14 cellular contexts compared by ENCODE assay signal in genomic region chr7:104878577-104878976, GRCh38.
A peak's percentile ranks its signal among the peaks of the same experiment; 100 is the strongest.
DNase-seq lines count a peak whose midpoint lies in the region; ATAC-seq and TF ChIP-seq lines count a peak whose summit lies in the region.
"Had no signal": no experiment of that assay in that cellular context is flagged by ENCODE, and none has a peak within 500 bp of the region (broad histone marks: within the 10 kb centered on the region; RNA-seq: fewer than 3 reads in every experiment).

No MANE protein-coding gene starts in this region.

- peaks cover 3% of the 10 kb centered on the region for H3K27me3 Mint-ChIP-seq in activated CD8-positive, alpha-beta memory T cell treated with anti-CD3 and anti-CD28 coated beads, Interleukin-2, amount 10 ng/mL, durations not matched to agents 7 days and 5 days
- no peaks in the 10 kb centered on the region for H3K27me3 Mint-ChIP-seq in activated naive CD8-positive, alpha-beta T cell treated with anti-CD3 and anti-CD28 coated beads, Interleukin-2, amount 10 ng/mL, durations not matched to agents 7 days and 5 days

- H4K20me1 ChIP-seq in mammary epithelial cell (ENCODE audit: insufficient read depth, low read length), result no peaks in the 10 kb centered on the region

- peak overlapping the region; percentile 29 for H3K4me3 Mint-ChIP-seq in activated CD8-positive, alpha-beta memory T cell treated with anti-CD3 and anti-CD28 coated beads, Interleukin-2, amount 10 ng/mL, durations not matched to agents 7 days and 5 days
- peak overlapping the region; percentile 21 for H3K4me3 Mint-ChIP-seq in activated naive CD8-positive, alpha-beta T cell treated with anti-CD3 and anti-CD28 coated beads, Interleukin-2, amount 10 ng/mL, durations not matched to agents 7 days and 5 days

- ATAC-seq in activated CD8-positive, alpha-beta memory T cell treated with anti-CD3 and anti-CD28 coated beads, Interleukin-2, amount 10 ng/mL, durations not matched to agents 7 days and 5 days, result peak; percentile 86
- peak; percentile 84 for ATAC-seq in GM21515 (IDR thresholded peaks at IDR 0.05; ENCODE audit: unreplicated experiment)
- peak; percentile 91 for ATAC-seq in HG03097 (IDR thresholded peaks at IDR 0.05; ENCODE audit: low FRiP score, unreplicated experiment)
- ATAC-seq in activated naive CD8-positive, alpha-beta T cell treated with anti-CD3 and anti-CD28 coated beads, Interleukin-2, amount 10 ng/mL, durations not matched to agents 7 days and 5 days (ENCODE audit: low read depth), result peak; percentile 39
- ATAC-seq: Panc1, pancreas had no signal

- peaks cover 2% of the 10 kb centered on the region for H3K9me3 Mint-ChIP-seq in activated CD8-positive, alpha-beta memory T cell treated with anti-CD3 and anti-CD28 coated beads, Interleukin-2, amount 10 ng/mL, durations not matched to agents 7 days and 5 days (ENCODE audit: low read depth)
- H3K9me3 Mint-ChIP-seq in activated naive CD8-positive, alpha-beta T cell treated with anti-CD3 and anti-CD28 coated beads, Interleukin-2, amount 10 ng/mL, durations not matched to agents 7 days and 5 days, result no peaks in the 10 kb centered on the region

- H3K9me3 ChIP-seq in mammary epithelial cell (replicated peaks; ENCODE audit: insufficient read depth, low read length), result no peaks in the 10 kb centered on the region
- H3K9me3 ChIP-seq: pancreas had no signal

- no peak overlapping the region for H3K27ac ChIP-seq in mammary epithelial cell (ENCODE audit: insufficient read depth, low read depth, low read length)
- H3K27ac ChIP-seq: breast epithelium, HL-60, pancreas had no signal

- H3K4me1 ChIP-seq in mammary epithelial cell (ENCODE audit: insufficient read depth, low read length), result no peaks in the 10 kb centered on the region
- H3K4me1 ChIP-seq: breast epithelium, pancreas had no signal

- in situ Hi-C loops in mammary epithelial cell (cut with MboI; ENCODE audit: low sequenced_read_pairs in 2 of 2), result no loop called here

- intact Hi-C loops in mammary epithelial cell (cut with micrococcal nuclease), result no loop called here

- POLR2A ChIA-PET in activated naive CD8-positive, alpha-beta T cell treated with anti-CD3 and anti-CD28 coated beads, Interleukin-2, amount 10 ng/mL, durations not matched to agents 7 days and 5 days (lab: Charles Lee), result no interaction called here

- no peaks in the 10 kb centered on the region for H3K27me3 ChIP-seq in mammary epithelial cell (ENCODE audit: insufficient read depth, low read length)
- H3K27me3 ChIP-seq: breast epithelium, pancreas had no signal

- DNase-seq in activated CD8-positive, alpha-beta memory T cell treated with anti-CD3 and anti-CD28 coated beads, Interleukin-2, amount 10 ng/mL, durations not matched to agents 7 days and 5 days, result no peak
- DNase-seq in activated CD8-positive, alpha-beta memory T cell treated with anti-CD3 and anti-CD28 coated beads, Interleukin-2, amount 50 U/mL, for 48 hours, result no peak
- no peak for DNase-seq in activated naive CD8-positive, alpha-beta T cell treated with anti-CD3 and anti-CD28 coated beads, Interleukin-2, amount 10 ng/mL, durations not matched to agents 7 days and 5 days
- DNase-seq in activated gamma-delta T cell treated with Interleukin-2 at 50 U/mL for 16 hours, result no peak
- DNase-seq in AG08396 (ENCODE audit: low spot score), result no peak
- DNase-seq in mammary epithelial cell, result no peak
- DNase-seq: activated CD4-positive, CD25-positive, alpha-beta regulatory T cell treated with anti-CD3 and anti-CD28 coated beads, Interleukin-2, amount 50 U/mL, for 72 hours; NCI-H1417; pancreas had no signal

- CTCF ChIA-PET in activated CD8-positive, alpha-beta memory T cell treated with anti-CD3 and anti-CD28 coated beads, Interleukin-2, amount 10 ng/mL, durations not matched to agents 7 days and 5 days (lab: Charles Lee), result interaction anchor here (0.8 to 2.4 kb wide), 4 partner anchors 22 to 504 kb away, joined by 3 to 12 read pairs (median 4); no protein-coding TSS in a partner anchor
- CTCF ChIA-PET in mammary epithelial cell (lab: Charles Lee; ENCODE audit: low non-redundant PET), result no interaction called here

- H3K4me1 Mint-ChIP-seq in activated CD8-positive, alpha-beta memory T cell treated with anti-CD3 and anti-CD28 coated beads, Interleukin-2, amount 10 ng/mL, durations not matched to agents 7 days and 5 days, result peaks cover 18% of the 10 kb centered on the region
- peaks cover 7% of the 10 kb centered on the region for H3K4me1 Mint-ChIP-seq in activated naive CD8-positive, alpha-beta T cell treated with anti-CD3 and anti-CD28 coated beads, Interleukin-2, amount 10 ng/mL, durations not matched to agents 7 days and 5 days

- BruUV-seq in mammary epithelial cell (replicated peaks; lab: Mats Ljungman, UMichigan), result no TSS peak

- H3K79me2 ChIP-seq in mammary epithelial cell (ENCODE audit: insufficient read depth, low read length), result no peaks in the 10 kb centered on the region

- no peaks in the 10 kb centered on the region for H3K36me3 ChIP-seq in mammary epithelial cell (ENCODE audit: insufficient read depth, low read length)
- H3K36me3 ChIP-seq: breast epithelium, pancreas had no signal

- 67% methylated on average over 3 of the region's 3 CpGs for WGBS in mammary epithelial cell (ENCODE audit: low coverage, missing lambda C conversion rate)

- H3K9ac ChIP-seq in mammary epithelial cell (ENCODE audit: insufficient read depth, low read length), result no peak overlapping the region

- no peak for TF ChIP-seq CTCF in mammary epithelial cell (conservative IDR thresholded peaks at IDR 0.05 in 1 of 2, IDR thresholded peaks at IDR 0.05 in 1 of 2; ENCODE audit: extremely low read depth in 1 of 2, insufficient read depth in 1 of 2, low read depth in 1 of 2, low read length in 2 of 2)

- no peak overlapping the region for H3K4me3 ChIP-seq in mammary epithelial cell (replicated peaks in 1 of 3; ENCODE audit: insufficient read depth in 1 of 3, low read depth in 2 of 3, low read length in 3 of 3)
- H3K4me3 ChIP-seq: breast epithelium, pancreas had no signal

- no peak overlapping the region for H3K4me2 ChIP-seq in mammary epithelial cell (ENCODE audit: insufficient read depth, low read depth, low read length)

- H2AFZ ChIP-seq in mammary epithelial cell (ENCODE audit: low read depth, low read length), result no peak overlapping the region

- H3K36me3 Mint-ChIP-seq in activated CD8-positive, alpha-beta memory T cell treated with anti-CD3 and anti-CD28 coated beads, Interleukin-2, amount 10 ng/mL, durations not matched to agents 7 days and 5 days, result peaks cover 2% of the 10 kb centered on the region
- no peaks in the 10 kb centered on the region for H3K36me3 Mint-ChIP-seq in activated naive CD8-positive, alpha-beta T cell treated with anti-CD3 and anti-CD28 coated beads, Interleukin-2, amount 10 ng/mL, durations not matched to agents 7 days and 5 days

- peak overlapping the region; percentile 54 for H3K27ac Mint-ChIP-seq in activated CD8-positive, alpha-beta memory T cell treated with anti-CD3 and anti-CD28 coated beads, Interleukin-2, amount 10 ng/mL, durations not matched to agents 7 days and 5 days
- peak overlapping the region; percentile 43 for H3K27ac Mint-ChIP-seq in activated naive CD8-positive, alpha-beta T cell treated with anti-CD3 and anti-CD28 coated beads, Interleukin-2, amount 10 ng/mL, durations not matched to agents 7 days and 5 days

- dilution Hi-C loops in mammary epithelial cell (cut with HindIII; ENCODE audit: low sequenced_read_pairs), result no loop called here

Comparison
In these comparisons a context has a peak if more than half of its experiments do, and no peak if none do; other contexts are left out.
1. ATAC-seq: peak in every context shown above with its lines; median percentile 91 in HG03097; 86 in activated CD8-positive, alpha-beta memory T cell treated with anti-CD3 and anti-CD28 coated beads, Interleukin-2, amount 10 ng/mL, durations not matched to agents 7 days and 5 days; 84 in GM21515; 39 in activated naive CD8-positive, alpha-beta T cell treated with anti-CD3 and anti-CD28 coated beads, Interleukin-2, amount 10 ng/mL, durations not matched to agents 7 days and 5 days.